21 cellular contexts compared by ENCODE assay signal in genomic region chr12:55570689-55571088, GRCh38. TPM values are rescaled to one million over a fixed set of nuclear protein-coding genes. Genes with fewer than 3 reads are reported as not detected.
"Had no signal": no experiment of that assay in that cellular context is flagged by ENCODE, and none has a peak within 500 bp of the region (broad histone marks: within the 10 kb centered on the region; RNA-seq: fewer than 3 reads in every experiment).

No MANE protein-coding gene starts in this region.

RNA-seq across cellular contexts. Expression of gene OR2AP1, which starts 1.6 kb away (rescaled TPM):
- total RNA-seq: activated naive CD4-positive, alpha-beta T cell treated with anti-CD3 and anti-CD28 coated beads for 36 hours; activated naive CD4-positive, alpha-beta T cell treated with anti-CD3 and anti-CD28 coated beads, Interleukin-2, amount 50 U/mL, for 72 hours; activated naive CD8-positive, alpha-beta T cell treated with anti-CD3 and anti-CD28 coated beads for 36 hours; activated naive CD8-positive, alpha-beta T cell treated with anti-CD3 and anti-CD28 coated beads, Interleukin-2, amount 10 ng/mL, durations not matched to agents 7 days and 5 days; activated T-cell treated with anti-CD3 and anti-CD28 coated beads, Interleukin-2, amount 50 U/mL, for 72 hours; activated T-helper 1 cell treated with anti-CD3 and anti-CD28 coated beads, Interleukin-12 subunit alpha, Interleukin-12 subunit beta, Interleukin-2, Interleukin-4 antibody, amounts not matched to agents 30 ng/mL and 10 ng/mL and 1 ng/mL, durations not matched to agents 14 hours and 24 hours and 36 hours; adrenal gland; aorta; ascending aorta; astrocyte; body of pancreas; breast epithelium; bronchial epithelial cell; cardiac muscle cell; cardiac septum; cerebellum; chondrocyte had no signal
- polyA plus RNA-seq: adipose tissue, adrenal gland, aorta, cardiac muscle cell had no signal

RNA-seq across cellular contexts. Expression of gene OR6C4, which starts 21.3 kb away (rescaled TPM):
- total RNA-seq: activated naive CD4-positive, alpha-beta T cell treated with anti-CD3 and anti-CD28 coated beads for 36 hours; activated naive CD4-positive, alpha-beta T cell treated with anti-CD3 and anti-CD28 coated beads, Interleukin-2, amount 50 U/mL, for 72 hours; activated naive CD8-positive, alpha-beta T cell treated with anti-CD3 and anti-CD28 coated beads for 36 hours; activated naive CD8-positive, alpha-beta T cell treated with anti-CD3 and anti-CD28 coated beads, Interleukin-2, amount 10 ng/mL, durations not matched to agents 7 days and 5 days; activated T-cell treated with anti-CD3 and anti-CD28 coated beads, Interleukin-2, amount 50 U/mL, for 4 hours; activated T-cell treated with anti-CD3 and anti-CD28 coated beads, Interleukin-2, amount 50 U/mL, for 72 hours; activated T-helper 1 cell treated with anti-CD3 and anti-CD28 coated beads, Interleukin-12 subunit alpha, Interleukin-12 subunit beta, Interleukin-2, Interleukin-4 antibody, amounts not matched to agents 30 ng/mL and 10 ng/mL and 1 ng/mL, durations not matched to agents 14 hours and 24 hours and 36 hours; activated T-helper 17 cell treated with anti-CD3 and anti-CD28 coated beads, Interleukin-2, amount 50 U/mL, for 72 hours; activated T-helper 2 cell treated with anti-CD3 and anti-CD28 coated beads, Interferon-gamma antibody, Interleukin-2, Interleukin-4, amounts not matched to agents 10 μg/mL and 5 μg/mL and 100 μg/mL, durations not matched to agents 14 hours and 24 hours and 36 hours; adrenal gland; aorta; ascending aorta; astrocyte; body of pancreas; breast epithelium; bronchial epithelial cell; cardiac muscle cell; cardiac septum; cerebellum; chondrocyte had no signal
- polyA plus RNA-seq: adipose tissue, adrenal gland, aorta, cardiac muscle cell had no signal
